ENCODE assay signal across 1 cellular context in genomic region chr11:75815345-75815983, GRCh38.
A peak's percentile ranks its signal among the peaks of the same experiment; 100 is the strongest.
TF ChIP-seq lines count a peak whose summit lies in the region.

No MANE protein-coding gene starts in this region.

TF ChIP-seq in HepG2, 621 proteins besides CTCF, POLR2A, EP300 and RAD21 (continued from another document):
- 0 out of 2 replicates have a peak, but pooled peaks have one; percentile 40 for TF ChIP-seq MAX (IDR thresholded peaks at IDR 0.05)
- TF ChIP-seq ZFAT (CRISPR knock-in tag; conservative IDR thresholded peaks at IDR 0.05): no peak
- TF ChIP-seq HOXD1 (CRISPR knock-in tag; IDR thresholded peaks at IDR 0.05): no peak
- peak; percentile 50; the same call in 1 of the 2 replicates for TF ChIP-seq ZFX (CRISPR knock-in tag; IDR thresholded peaks at IDR 0.05; ENCODE audit: low read depth)
- TF ChIP-seq ZNF597 (CRISPR knock-in tag; IDR thresholded peaks at IDR 0.05): no peak
- TF ChIP-seq ZNF12 (CRISPR knock-in tag; IDR thresholded peaks at IDR 0.05): 0 out of 2 replicates have a peak, but pooled peaks have one; percentile 17
- no peak for TF ChIP-seq KLF11 (CRISPR knock-in tag; IDR thresholded peaks at IDR 0.05)
- TF ChIP-seq TMF1 (CRISPR knock-in tag; IDR thresholded peaks at IDR 0.05; ENCODE audit: low read depth): 0 out of 2 replicates have a peak, but pooled peaks have one; percentile 8
- TF ChIP-seq KMT2A (CRISPR knock-in tag; IDR thresholded peaks at IDR 0.05): 0 out of 2 replicates have a peak, but pooled peaks have one; percentile 15
- TF ChIP-seq ZBTB49 (CRISPR knock-in tag; IDR thresholded peaks at IDR 0.05; ENCODE audit: borderline replicate concordance): no peak
- TF ChIP-seq ARNTL (CRISPR knock-in tag; IDR thresholded peaks at IDR 0.05): no peak
- peak; percentile 59; the same call in 1 of the 2 replicates for TF ChIP-seq PATZ1 (CRISPR knock-in tag; IDR thresholded peaks at IDR 0.05)
- peak; percentile 57; the same call in 1 of the 2 replicates for TF ChIP-seq PHF8 (CRISPR knock-in tag; IDR thresholded peaks at IDR 0.05)
- TF ChIP-seq ZNF720 (CRISPR knock-in tag; IDR thresholded peaks at IDR 0.05): no peak
- no peak; the same call in 1 of the 2 replicates for TF ChIP-seq HIVEP1 (CRISPR knock-in tag; IDR thresholded peaks at IDR 0.05)
- 0 out of 2 replicates have a peak, but pooled peaks have one; percentile 54 for TF ChIP-seq ZNF737 (CRISPR knock-in tag; IDR thresholded peaks at IDR 0.05; ENCODE audit: borderline replicate concordance)
- no peak for TF ChIP-seq IRF2 (CRISPR knock-in tag; IDR thresholded peaks at IDR 0.05)
- no peak for TF ChIP-seq ZNF276 (CRISPR knock-in tag; IDR thresholded peaks at IDR 0.05; ENCODE audit: low read depth)
- TF ChIP-seq SOX6 (IDR thresholded peaks at IDR 0.05): no peak
- no peak for TF ChIP-seq SOX6 (CRISPR knock-in tag; IDR thresholded peaks at IDR 0.05)
- no peak for TF ChIP-seq ZNF569 (CRISPR knock-in tag; IDR thresholded peaks at IDR 0.05; ENCODE audit: borderline replicate concordance)
- TF ChIP-seq TRAFD1 (CRISPR knock-in tag; IDR thresholded peaks at IDR 0.05; ENCODE audit: borderline replicate concordance): no peak
- 0 out of 2 replicates have a peak, but pooled peaks have one; percentile 8 for TF ChIP-seq MED1 (CRISPR knock-in tag; IDR thresholded peaks at IDR 0.05)
- no peak for TF ChIP-seq AFF4 (CRISPR knock-in tag; IDR thresholded peaks at IDR 0.05)
- 0 out of 2 replicates have a peak, but pooled peaks have one; percentile 11 for TF ChIP-seq ZNF263 (CRISPR knock-in tag; IDR thresholded peaks at IDR 0.05)
- no peak for TF ChIP-seq ZNF280B (CRISPR knock-in tag; IDR thresholded peaks at IDR 0.05; ENCODE audit: borderline replicate concordance)
- TF ChIP-seq ZNF782 (CRISPR knock-in tag; IDR thresholded peaks at IDR 0.05; ENCODE audit: borderline replicate concordance): 0 out of 2 replicates have a peak, but pooled peaks have one; percentile 13
- 0 out of 2 replicates have a peak, but pooled peaks have one; percentile 34 for TF ChIP-seq TOPORS (CRISPR knock-in tag; IDR thresholded peaks at IDR 0.05)
- peak; percentile 75 for TF ChIP-seq AGO2 (optimal IDR thresholded peaks at IDR 0.05; ENCODE audit: low read depth, low read length)
- no peak for TF ChIP-seq ZNF615 (CRISPR knock-in tag; IDR thresholded peaks at IDR 0.05; ENCODE audit: borderline replicate concordance)
- TF ChIP-seq MYC (CRISPR knock-in tag; IDR thresholded peaks at IDR 0.05; ENCODE audit: borderline replicate concordance): peak; percentile 41; the same call in 1 of the 2 replicates
- TF ChIP-seq ZNF124 (CRISPR knock-in tag; IDR thresholded peaks at IDR 0.05): no peak
- TF ChIP-seq HNF4G (IDR thresholded peaks at IDR 0.05; ENCODE audit: borderline replicate concordance, low read depth, low read length): no peak
- TF ChIP-seq HNF4G (CRISPR knock-in tag; IDR thresholded peaks at IDR 0.05; ENCODE audit: borderline replicate concordance, low read depth): peak; percentile 22; the same call in 1 of the 2 replicates
- TF ChIP-seq NR2F6 (IDR thresholded peaks at IDR 0.05): no peak
- no peak for TF ChIP-seq NR2F6 (CRISPR knock-in tag; IDR thresholded peaks at IDR 0.05)
- no peak for TF ChIP-seq SALL1 (CRISPR knock-in tag; IDR thresholded peaks at IDR 0.05)
- no peak for TF ChIP-seq HNRNPK (IDR thresholded peaks at IDR 0.05; ENCODE audit: low read depth, low read length, poor library complexity, severe bottlenecking)
- 0 out of 2 replicates have a peak, but pooled peaks have one; percentile 63 for TF ChIP-seq ZNF34 (CRISPR knock-in tag; IDR thresholded peaks at IDR 0.05; ENCODE audit: borderline replicate concordance)
- TF ChIP-seq ZNF503 (CRISPR knock-in tag; IDR thresholded peaks at IDR 0.05): peak; percentile 59; the same call in 1 of the 2 replicates
- TF ChIP-seq RBM22 (optimal IDR thresholded peaks at IDR 0.05; ENCODE audit: low read length): no peak
- no peak for TF ChIP-seq TEAD2 (CRISPR knock-in tag; IDR thresholded peaks at IDR 0.05)
- TF ChIP-seq ZNF256 (CRISPR knock-in tag; conservative IDR thresholded peaks at IDR 0.05): no peak
- TF ChIP-seq ZNF382 (CRISPR knock-in tag; IDR thresholded peaks at IDR 0.05; ENCODE audit: borderline replicate concordance): no peak
- TF ChIP-seq ELF4 (CRISPR knock-in tag; IDR thresholded peaks at IDR 0.05; ENCODE audit: borderline replicate concordance): 0 out of 2 replicates have a peak, but pooled peaks have one; percentile 10
